Comparison of ENCODE assay signal across 20 cellular contexts in the genomic region with DNA sequence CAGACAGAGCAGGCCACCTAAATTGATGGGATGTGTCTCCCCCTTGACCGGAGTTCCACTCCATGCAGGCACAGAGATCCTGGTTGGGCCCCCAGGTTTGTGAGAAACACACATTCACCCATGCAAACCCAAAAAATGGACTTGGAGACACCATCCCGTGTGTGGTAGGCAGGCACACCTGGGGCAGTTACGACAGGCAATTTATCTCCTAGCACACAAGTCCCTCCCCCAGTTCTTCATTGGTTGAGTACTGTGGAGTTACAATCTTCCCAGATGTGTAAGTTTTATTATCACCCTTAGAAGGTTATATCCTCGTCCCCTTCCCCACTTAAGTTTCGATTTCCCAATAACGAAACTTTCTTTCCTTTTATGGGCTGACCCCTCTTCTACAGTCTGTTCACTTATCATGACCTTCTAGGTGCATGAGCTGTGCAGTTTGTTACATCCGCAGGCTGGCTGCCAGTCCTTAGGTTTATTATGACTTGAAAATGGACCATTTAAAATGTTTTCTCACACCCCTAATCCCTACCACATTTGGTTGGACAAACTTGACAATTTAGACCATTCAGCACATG.
"Had no signal": no experiment of that assay in that cellular context is flagged by ENCODE, and none has a peak within 500 bp of the region (broad histone marks: within the 10 kb centered on the region; RNA-seq: fewer than 3 reads in every experiment).

No MANE protein-coding gene starts in this region.

- DNase-seq: activated CD4-positive, alpha-beta memory T cell treated with anti-CD3 and anti-CD28 coated beads, Interleukin-2, amount 10 ng/mL, durations not matched to agents 7 days and 5 days; activated CD4-positive, alpha-beta T cell treated with anti-CD3 and anti-CD28 coated beads for 48 hours; activated CD4-positive, CD25-positive, alpha-beta regulatory T cell; activated CD8-positive, alpha-beta memory T cell treated with anti-CD3 and anti-CD28 coated beads, Interleukin-2, amount 50 U/mL, for 4 hours; activated effector memory CD4-positive, alpha-beta T cell treated with Interleukin-2 at 50 U/mL for 16 hours; activated naive CD4-positive, alpha-beta T cell treated with anti-CD3 and anti-CD28 coated beads, Interleukin-2, amount 10 ng/mL, durations not matched to agents 7 days and 5 days; activated T-cell treated with anti-CD3 and anti-CD28 coated beads, Interleukin-2, amount 50 U/mL, for 4 hours; colonic mucosa; erythroblast; head of caudate nucleus; kidney; psoas muscle; right cardiac atrium; stimulated activated CD4-positive, alpha-beta T cell treated with anti-CD3 and anti-CD28 coated beads, Interleukin-2, amount 100 ng/mL, for 24 hours; stomach; testis; upper lobe of right lung had no signal

- ATAC-seq: activated T-cell treated with anti-CD3 and anti-CD28 coated beads, Interleukin-2, amount 50 U/mL, for 4 hours; left lobe of liver; upper lobe of right lung had no signal

- H3K27me3 Mint-ChIP-seq: activated CD4-positive, alpha-beta memory T cell treated with anti-CD3 and anti-CD28 coated beads, Interleukin-2, amount 10 ng/mL, durations not matched to agents 7 days and 5 days; activated naive CD4-positive, alpha-beta T cell treated with anti-CD3 and anti-CD28 coated beads, Interleukin-2, amount 10 ng/mL, durations not matched to agents 7 days and 5 days; central memory CD8-positive, alpha-beta T cell had no signal

- H3K4me3 Mint-ChIP-seq: activated CD4-positive, alpha-beta memory T cell treated with anti-CD3 and anti-CD28 coated beads, Interleukin-2, amount 10 ng/mL, durations not matched to agents 7 days and 5 days; activated naive CD4-positive, alpha-beta T cell treated with anti-CD3 and anti-CD28 coated beads, Interleukin-2, amount 10 ng/mL, durations not matched to agents 7 days and 5 days; activated T-cell treated with anti-CD3 and anti-CD28 coated beads, Interleukin-2, amount 50 U/mL, for 4 hours; central memory CD8-positive, alpha-beta T cell; neural progenitor cell had no signal

- H3K4me1 Mint-ChIP-seq: neural progenitor cell had no signal

- H3K27ac Mint-ChIP-seq: activated CD4-positive, alpha-beta memory T cell treated with anti-CD3 and anti-CD28 coated beads, Interleukin-2, amount 10 ng/mL, durations not matched to agents 7 days and 5 days; activated naive CD4-positive, alpha-beta T cell treated with anti-CD3 and anti-CD28 coated beads, Interleukin-2, amount 10 ng/mL, durations not matched to agents 7 days and 5 days had no signal
